Comparison of ENCODE assay signal across 8 cellular contexts in genomic region chr2:59303272-59303671, GRCh38.
"Had no signal": no experiment of that assay in that cellular context is flagged by ENCODE, and none has a peak within 500 bp of the region (broad histone marks: within the 10 kb centered on the region; RNA-seq: fewer than 3 reads in every experiment).

No MANE protein-coding gene starts in this region.

- ATAC-seq: GM12878 had no signal

- FAIRE-seq: G401.6, GM12878, GM12891, GM12892, GM18507, GM19239 had no signal

- DNase-seq: GDM1, GF-D8 had no signal

- H3K4me3 ChIP-seq: GM12878 had no signal
